ENCODE assay signal across 1 cellular context in the genomic region with DNA sequence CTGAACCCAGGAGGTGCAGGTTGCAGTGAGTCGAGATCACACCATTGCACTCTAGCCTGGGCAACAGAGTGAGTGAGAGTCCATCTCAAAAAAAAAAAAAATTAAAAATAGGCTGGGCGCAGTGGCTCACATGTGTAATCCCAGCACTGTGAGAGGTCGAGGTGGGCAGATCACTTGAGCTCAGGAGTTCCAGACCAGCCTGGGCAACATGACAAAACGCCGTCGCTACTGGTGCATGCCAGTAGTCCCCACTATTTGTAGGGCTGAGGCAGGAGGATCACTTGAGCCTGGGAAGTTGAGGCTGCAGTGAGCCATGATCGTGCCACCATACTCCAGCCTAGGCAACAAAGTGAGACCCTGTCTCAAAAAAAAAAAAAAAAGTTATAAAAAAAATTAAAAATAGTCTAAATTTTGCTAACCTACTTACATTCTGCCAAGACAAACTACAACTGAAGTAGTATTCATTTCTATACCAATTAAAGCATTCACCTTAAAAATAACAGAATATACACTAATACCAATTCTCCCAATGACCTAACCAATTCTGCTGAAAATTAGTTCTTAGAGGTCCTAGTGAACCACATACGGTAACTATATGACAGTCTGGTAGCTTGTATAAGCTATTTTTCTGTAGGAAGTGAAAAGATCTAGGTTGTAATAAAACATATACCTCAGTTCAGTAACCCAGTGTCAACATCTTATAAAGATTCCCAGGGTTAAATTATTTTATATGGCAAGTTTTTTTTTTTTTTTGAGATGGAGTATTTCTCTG.
TF ChIP-seq lines count a peak whose summit lies in the region.

No MANE protein-coding gene starts in this region.

TF ChIP-seq in WTC11, 78 proteins besides CTCF, POLR2A, EP300 and RAD21:
- TF ChIP-seq SMAD4 (CRISPR knock-in tag; IDR thresholded peaks at IDR 0.05): no peak
- no peak for TF ChIP-seq E2F5 (CRISPR knock-in tag; IDR thresholded peaks at IDR 0.05)
- TF ChIP-seq, protein P1, sequence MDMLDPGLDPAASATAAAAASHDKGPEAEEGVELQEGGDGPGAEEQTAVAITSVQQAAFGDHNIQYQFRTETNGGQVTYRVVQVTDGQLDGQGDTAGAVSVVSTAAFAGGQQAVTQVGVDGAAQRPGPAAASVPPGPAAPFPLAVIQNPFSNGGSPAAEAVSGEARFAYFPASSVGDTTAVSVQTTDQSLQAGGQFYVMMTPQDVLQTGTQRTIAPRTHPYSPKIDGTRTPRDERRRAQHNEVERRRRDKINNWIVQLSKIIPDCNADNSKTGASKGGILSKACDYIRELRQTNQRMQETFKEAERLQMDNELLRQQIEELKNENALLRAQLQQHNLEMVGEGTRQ (CRISPR knock-in tag; IDR thresholded peaks at IDR 0.05): no peak
- TF ChIP-seq FOXK1 (CRISPR knock-in tag; IDR thresholded peaks at IDR 0.05): no peak
- no peak for TF ChIP-seq MXD4 (CRISPR knock-in tag; IDR thresholded peaks at IDR 0.05; ENCODE audit: borderline replicate concordance)
- TF ChIP-seq TEAD1 (CRISPR knock-in tag; IDR thresholded peaks at IDR 0.05): no peak
- TF ChIP-seq ZNF232 (CRISPR knock-in tag; IDR thresholded peaks at IDR 0.05): no peak
- TF ChIP-seq, protein P2, sequence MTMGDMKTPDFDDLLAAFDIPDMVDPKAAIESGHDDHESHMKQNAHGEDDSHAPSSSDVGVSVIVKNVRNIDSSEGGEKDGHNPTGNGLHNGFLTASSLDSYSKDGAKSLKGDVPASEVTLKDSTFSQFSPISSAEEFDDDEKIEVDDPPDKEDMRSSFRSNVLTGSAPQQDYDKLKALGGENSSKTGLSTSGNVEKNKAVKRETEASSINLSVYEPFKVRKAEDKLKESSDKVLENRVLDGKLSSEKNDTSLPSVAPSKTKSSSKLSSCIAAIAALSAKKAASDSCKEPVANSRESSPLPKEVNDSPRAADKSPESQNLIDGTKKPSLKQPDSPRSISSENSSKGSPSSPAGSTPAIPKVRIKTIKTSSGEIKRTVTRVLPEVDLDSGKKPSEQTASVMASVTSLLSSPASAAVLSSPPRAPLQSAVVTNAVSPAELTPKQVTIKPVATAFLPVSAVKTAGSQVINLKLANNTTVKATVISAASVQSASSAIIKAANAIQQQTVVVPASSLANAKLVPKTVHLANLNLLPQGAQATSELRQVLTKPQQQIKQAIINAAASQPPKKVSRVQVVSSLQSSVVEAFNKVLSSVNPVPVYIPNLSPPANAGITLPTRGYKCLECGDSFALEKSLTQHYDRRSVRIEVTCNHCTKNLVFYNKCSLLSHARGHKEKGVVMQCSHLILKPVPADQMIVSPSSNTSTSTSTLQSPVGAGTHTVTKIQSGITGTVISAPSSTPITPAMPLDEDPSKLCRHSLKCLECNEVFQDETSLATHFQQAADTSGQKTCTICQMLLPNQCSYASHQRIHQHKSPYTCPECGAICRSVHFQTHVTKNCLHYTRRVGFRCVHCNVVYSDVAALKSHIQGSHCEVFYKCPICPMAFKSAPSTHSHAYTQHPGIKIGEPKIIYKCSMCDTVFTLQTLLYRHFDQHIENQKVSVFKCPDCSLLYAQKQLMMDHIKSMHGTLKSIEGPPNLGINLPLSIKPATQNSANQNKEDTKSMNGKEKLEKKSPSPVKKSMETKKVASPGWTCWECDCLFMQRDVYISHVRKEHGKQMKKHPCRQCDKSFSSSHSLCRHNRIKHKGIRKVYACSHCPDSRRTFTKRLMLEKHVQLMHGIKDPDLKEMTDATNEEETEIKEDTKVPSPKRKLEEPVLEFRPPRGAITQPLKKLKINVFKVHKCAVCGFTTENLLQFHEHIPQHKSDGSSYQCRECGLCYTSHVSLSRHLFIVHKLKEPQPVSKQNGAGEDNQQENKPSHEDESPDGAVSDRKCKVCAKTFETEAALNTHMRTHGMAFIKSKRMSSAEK (CRISPR knock-in tag; IDR thresholded peaks at IDR 0.05; ENCODE audit: borderline replicate concordance): no peak
- no peak for TF ChIP-seq ETV6 (CRISPR knock-in tag; IDR thresholded peaks at IDR 0.05)
- no peak for TF ChIP-seq ATF2 (CRISPR knock-in tag; IDR thresholded peaks at IDR 0.05; ENCODE audit: borderline replicate concordance, low read depth)
- TF ChIP-seq, protein P3, sequence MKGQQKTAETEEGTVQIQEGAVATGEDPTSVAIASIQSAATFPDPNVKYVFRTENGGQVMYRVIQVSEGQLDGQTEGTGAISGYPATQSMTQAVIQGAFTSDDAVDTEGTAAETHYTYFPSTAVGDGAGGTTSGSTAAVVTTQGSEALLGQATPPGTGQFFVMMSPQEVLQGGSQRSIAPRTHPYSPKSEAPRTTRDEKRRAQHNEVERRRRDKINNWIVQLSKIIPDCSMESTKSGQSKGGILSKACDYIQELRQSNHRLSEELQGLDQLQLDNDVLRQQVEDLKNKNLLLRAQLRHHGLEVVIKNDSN (CRISPR knock-in tag; IDR thresholded peaks at IDR 0.05): no peak
- TF ChIP-seq, protein P4, sequence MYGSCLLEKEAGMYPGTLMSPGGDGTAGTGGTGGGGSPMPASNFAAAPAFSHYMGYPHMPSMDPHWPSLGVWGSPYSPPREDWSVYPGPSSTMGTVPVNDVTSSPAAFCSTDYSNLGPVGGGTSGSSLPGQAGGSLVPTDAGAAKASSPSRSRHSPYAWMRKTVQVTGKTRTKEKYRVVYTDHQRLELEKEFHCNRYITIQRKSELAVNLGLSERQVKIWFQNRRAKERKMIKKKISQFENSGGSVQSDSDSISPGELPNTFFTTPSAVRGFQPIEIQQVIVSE (CRISPR knock-in tag; IDR thresholded peaks at IDR 0.05; ENCODE audit: borderline replicate concordance): no peak
- no peak for TF ChIP-seq GTF2I (CRISPR knock-in tag; conservative IDR thresholded peaks at IDR 0.05)
- TF ChIP-seq, protein P5, sequence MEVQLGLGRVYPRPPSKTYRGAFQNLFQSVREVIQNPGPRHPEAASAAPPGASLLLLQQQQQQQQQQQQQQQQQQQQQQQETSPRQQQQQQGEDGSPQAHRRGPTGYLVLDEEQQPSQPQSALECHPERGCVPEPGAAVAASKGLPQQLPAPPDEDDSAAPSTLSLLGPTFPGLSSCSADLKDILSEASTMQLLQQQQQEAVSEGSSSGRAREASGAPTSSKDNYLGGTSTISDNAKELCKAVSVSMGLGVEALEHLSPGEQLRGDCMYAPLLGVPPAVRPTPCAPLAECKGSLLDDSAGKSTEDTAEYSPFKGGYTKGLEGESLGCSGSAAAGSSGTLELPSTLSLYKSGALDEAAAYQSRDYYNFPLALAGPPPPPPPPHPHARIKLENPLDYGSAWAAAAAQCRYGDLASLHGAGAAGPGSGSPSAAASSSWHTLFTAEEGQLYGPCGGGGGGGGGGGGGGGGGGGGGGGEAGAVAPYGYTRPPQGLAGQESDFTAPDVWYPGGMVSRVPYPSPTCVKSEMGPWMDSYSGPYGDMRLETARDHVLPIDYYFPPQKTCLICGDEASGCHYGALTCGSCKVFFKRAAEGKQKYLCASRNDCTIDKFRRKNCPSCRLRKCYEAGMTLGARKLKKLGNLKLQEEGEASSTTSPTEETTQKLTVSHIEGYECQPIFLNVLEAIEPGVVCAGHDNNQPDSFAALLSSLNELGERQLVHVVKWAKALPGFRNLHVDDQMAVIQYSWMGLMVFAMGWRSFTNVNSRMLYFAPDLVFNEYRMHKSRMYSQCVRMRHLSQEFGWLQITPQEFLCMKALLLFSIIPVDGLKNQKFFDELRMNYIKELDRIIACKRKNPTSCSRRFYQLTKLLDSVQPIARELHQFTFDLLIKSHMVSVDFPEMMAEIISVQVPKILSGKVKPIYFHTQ (CRISPR knock-in tag; IDR thresholded peaks at IDR 0.05): no peak
